In genomic region chr17:8900626-8901585, GRCh38 we compare ENCODE assay signal across 12 cellular contexts. TPM values are rescaled to one million over a fixed set of nuclear protein-coding genes. Genes with fewer than 3 reads are reported as not detected.
DNase-seq lines count a peak whose midpoint lies in the region; ATAC-seq, FAIRE-seq and TF ChIP-seq lines count a peak whose summit lies in the region.
"Had no signal": no experiment of that assay in that cellular context is flagged by ENCODE, and none has a peak within 500 bp of the region (broad histone marks: within the 10 kb centered on the region; RNA-seq: fewer than 3 reads in every experiment).

No MANE protein-coding gene starts in this region.

- peak; percentile 51 for ATAC-seq in GM19438 (IDR thresholded peaks at IDR 0.05; ENCODE audit: low read depth, unreplicated experiment)
- no peak for ATAC-seq in T-helper 17 cell
- ATAC-seq in left lobe of liver: no peak
- ATAC-seq: heart left ventricle had no signal

- peaks cover 13% of the 10 kb centered on the region for H3K36me3 Mint-ChIP-seq in T-helper 17 cell (ENCODE audit: low read depth)

- peaks cover 53% of the 10 kb centered on the region for H3K4me1 Mint-ChIP-seq in T-helper 17 cell

- peak overlapping the region; percentile 98 for H3K27ac Mint-ChIP-seq in T-helper 17 cell

- no peaks in the 10 kb centered on the region for H3K27me3 Mint-ChIP-seq in T-helper 17 cell

- no peaks in the 10 kb centered on the region for H3K9me3 ChIP-seq in T-helper 17 cell (ENCODE audit: control insufficient read depth, low read length, poor library complexity, severe bottlenecking)
- H3K9me3 ChIP-seq: heart left ventricle, suprapubic skin had no signal

- DNase-seq in T-helper 17 cell (no peak), left lobe of liver (ENCODE audit: low spot score) (peak; percentile 27), NCI-H128 (lab: John Stamatoyannopoulos, UW; ENCODE audit: unreplicated experiment) (no peak), dedifferentiated amniotic fluid mesenchymal stem cell (ENCODE audit: extremely low spot score) (no peak), D721Med (ENCODE audit: insufficient read length, low spot score) (no peak), DMS153 treated with DMSO at 0.1 percent for 48 hours (lab: John Stamatoyannopoulos, UW; ENCODE audit: unreplicated experiment) (no peak)
- DNase-seq: dermis blood vessel endothelial cell had no signal

- peak overlapping the region; percentile 41 for H3K4me3 Mint-ChIP-seq in T-helper 17 cell

- H3K4me3 ChIP-seq in GM08714 (ENCODE audit: low read length): peak overlapping the region; percentile 35; the same call in 1 of the 2 replicates
- H3K4me3 ChIP-seq: heart left ventricle, suprapubic skin had no signal

- no peak for TF ChIP-seq CTCF in D721Med (IDR thresholded peaks at IDR 0.05; ENCODE audit: insufficient read depth, missing control alignments)

- FAIRE-seq in D721Med (lab: Jason Lieb, UNC): no peak

RNA-seq across cellular contexts. Expression of gene PIK3R6, which starts 33.4 kb away (rescaled TPM):
- total RNA-seq in T-helper 17 cell: under 1 TPM; 0.67 to 0.83 TPM
- total RNA-seq in left lobe of liver: 0.18 TPM
- total RNA-seq: dermis blood vessel endothelial cell, myocyte had no signal
